16 cellular contexts compared by ENCODE assay signal in the genomic region with DNA sequence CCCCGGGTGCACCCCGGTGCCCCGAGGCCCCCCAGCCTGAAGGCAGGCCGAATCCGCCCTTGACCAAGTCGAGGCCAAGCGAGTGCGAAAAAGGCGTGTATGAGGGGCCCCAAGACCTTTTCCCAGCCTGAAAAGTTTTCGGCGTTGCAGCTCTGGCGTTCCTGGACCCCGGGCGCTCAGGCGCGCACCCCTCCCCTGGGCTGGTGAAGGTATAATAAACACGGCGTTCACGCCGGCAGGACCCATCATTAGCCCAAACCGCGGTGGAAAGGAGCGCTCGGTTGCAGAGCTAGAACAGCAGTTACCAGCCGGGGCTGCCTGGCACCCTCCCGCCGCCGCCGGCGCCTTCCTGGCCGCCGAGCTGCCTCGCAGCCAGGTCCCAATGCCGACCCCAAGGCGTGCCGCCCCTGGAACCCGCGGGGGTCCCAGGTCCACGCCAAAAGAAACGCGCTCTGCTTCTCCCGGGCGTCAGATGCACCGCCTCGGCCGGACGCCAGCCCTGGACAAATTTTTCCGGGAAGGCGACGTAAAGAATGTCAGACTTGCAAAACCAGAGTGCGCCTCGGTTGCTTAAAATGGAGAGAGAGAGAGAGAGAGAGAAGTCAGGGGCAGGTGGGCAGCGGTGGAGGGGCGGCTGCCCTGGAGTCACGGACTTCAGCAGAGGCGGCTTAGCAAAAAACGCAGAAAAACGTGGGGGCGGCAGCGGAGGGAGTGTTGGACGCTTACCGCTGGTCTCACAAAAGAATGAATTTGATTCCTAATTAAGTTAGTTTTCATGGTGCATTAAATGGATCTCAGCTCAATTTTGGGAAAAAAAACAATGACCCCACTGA. TPM values are rescaled to one million over a fixed set of nuclear protein-coding genes. Genes with fewer than 3 reads are reported as not detected.
DNase-seq lines count a peak whose midpoint lies in the region; ATAC-seq and TF ChIP-seq lines count a peak whose summit lies in the region.
"Had no signal": no experiment of that assay in that cellular context is flagged by ENCODE, and none has a peak within 500 bp of the region (broad histone marks: within the 10 kb centered on the region; RNA-seq: fewer than 3 reads in every experiment).

No MANE protein-coding gene starts in this region.

- ATAC-seq in thoracic aorta (ENCODE audit: insufficient number of reproducible peaks, low FRiP score, low read depth) (no peak), HG03378 (IDR thresholded peaks at IDR 0.05; ENCODE audit: unreplicated experiment) (no peak), HG03571 (IDR thresholded peaks at IDR 0.05; ENCODE audit: unreplicated experiment) (no peak)
- ATAC-seq: right cardiac atrium had no signal

- peak overlapping the region; percentile 56 to 90 for H3K18ac ChIP-seq in mesenchymal stem cell (ENCODE audit: low read depth in 1 of 2, low read length in 2 of 2)

- peak overlapping the region; percentile 19 for H3K4me3 ChIP-seq in colonic mucosa
- H3K4me3 ChIP-seq in mesenchymal stem cell (ENCODE audit: insufficient read depth in 1 of 2, low read depth in 1 of 2, low read length in 2 of 2): no peak overlapping the region
- peak overlapping the region; percentile 49 for H3K4me3 ChIP-seq in thoracic aorta

- peak overlapping the region; percentile 13 to 63 for H3K9ac ChIP-seq in colonic mucosa (ENCODE audit: low read depth in 2 of 2, low read length in 2 of 2)
- no peak overlapping the region for H3K9ac ChIP-seq in mesenchymal stem cell (ENCODE audit: low read length)

- H3K27me3 ChIP-seq in colonic mucosa (peaks cover 81% of the 10 kb centered on the region), mesenchymal stem cell (ENCODE audit: control insufficient read depth in 1 of 2, insufficient read depth in 1 of 2, low read length in 2 of 2) (peaks cover 93 to 96% of the 10 kb centered on the region in 2 experiments), thoracic aorta (replicated peaks; ENCODE audit: insufficient read depth) (peaks cover 46% of the 10 kb centered on the region)

- H2AK5ac ChIP-seq in mesenchymal stem cell (ENCODE audit: low read length, severe bottlenecking): no peak overlapping the region

- H3K4ac ChIP-seq in mesenchymal stem cell (ENCODE audit: low read depth in 1 of 2, low read length in 2 of 2): peak overlapping the region; percentile 93 to 97

- H2BK15ac ChIP-seq in mesenchymal stem cell (ENCODE audit: low read depth, poor library complexity, severe bottlenecking): peak overlapping the region; percentile 15

- H2BK120ac ChIP-seq in mesenchymal stem cell (ENCODE audit: low read depth, low read length): peak overlapping the region; percentile 97

- H2BK5ac ChIP-seq in mesenchymal stem cell (ENCODE audit: low read depth, low read length, poor library complexity, severe bottlenecking): no peak overlapping the region

- peak overlapping the region; percentile 17 to 86 for H3K14ac ChIP-seq in mesenchymal stem cell (ENCODE audit: low read length in 2 of 2)

- intact Hi-C loops in colonic mucosa (cut with DNase I): no loop called here

- no peak for TF ChIP-seq CTCF in colonic mucosa (IDR thresholded peaks at IDR 0.05)
- TF ChIP-seq CTCF in thoracic aorta (IDR thresholded peaks at IDR 0.05): no peak

- WGBS in mesenchymal stem cell: 4% methylated on average over 62 of the region's 62 CpGs

- H3K4me1 ChIP-seq in colonic mucosa: no peaks in the 10 kb centered on the region
- H3K4me1 ChIP-seq in mesenchymal stem cell (ENCODE audit: control insufficient read depth, insufficient read depth, low read depth, low read length): peaks cover 6% of the 10 kb centered on the region
- H3K4me1 ChIP-seq in thoracic aorta (ENCODE audit: control insufficient read depth in 1 of 2, low read depth in 2 of 2): peaks cover 11 to 13% of the 10 kb centered on the region in 2 donors

- peak overlapping the region; percentile 91 for H3K27ac ChIP-seq in colonic mucosa
- no peak overlapping the region for H3K27ac ChIP-seq in mesenchymal stem cell (ENCODE audit: low read length, poor library complexity, severe bottlenecking)
- no peak overlapping the region for H3K27ac ChIP-seq in thoracic aorta
- H3K27ac ChIP-seq: 22Rv1, VCaP had no signal

- peak overlapping the region; percentile 94 for H4K8ac ChIP-seq in mesenchymal stem cell (ENCODE audit: low read length)

- peak overlapping the region; percentile 47 to 59 for H2BK12ac ChIP-seq in mesenchymal stem cell (ENCODE audit: low read length in 2 of 2)

- peak overlapping the region; percentile 40 for H3K4me2 ChIP-seq in mesenchymal stem cell (ENCODE audit: low read length, poor library complexity, severe bottlenecking)

- H3K79me1 ChIP-seq in mesenchymal stem cell (replicated peaks; ENCODE audit: low read length, poor library complexity, severe bottlenecking): no peaks in the 10 kb centered on the region

- H3K36me3 ChIP-seq in colonic mucosa (no peaks in the 10 kb centered on the region), mesenchymal stem cell (ENCODE audit: control insufficient read depth in 1 of 2, insufficient read depth in 2 of 2, low read depth in 1 of 2, low read length in 2 of 2) (no peaks in the 10 kb centered on the region), thoracic aorta (no peaks in the 10 kb centered on the region)

- H2AFZ ChIP-seq in mesenchymal stem cell (ENCODE audit: low read depth, low read length): no peak overlapping the region

- peak overlapping the region; percentile 96 for H4K91ac ChIP-seq in mesenchymal stem cell (ENCODE audit: low read length)

- DNase-seq in NCI-H1105 treated with DMSO at 0.1 percent for 48 hours (lab: John Stamatoyannopoulos, UW) (peak; percentile 3), NCI-H1105 (lab: John Stamatoyannopoulos, UW) (no peak), colonic mucosa (no peak), mesenchymal stem cell (peak; percentile 59), thoracic aorta (ENCODE audit: low spot score) (no peak), middle frontal gyrus (ENCODE audit: extremely low spot score, low spot score) (no peak)
- DNase-seq: activated T-cell treated with anti-CD3 and anti-CD28 coated beads, Interleukin-2, amount 50 U/mL, for 24 hours; KG1; NCI-H1694 treated with DMSO at 0.1 percent for 48 hours; NCI-H526 treated with DMSO at 0.1 percent for 48 hours; right cardiac atrium had no signal

- H3K23ac ChIP-seq in mesenchymal stem cell (ENCODE audit: low read length in 2 of 2): peak overlapping the region in 1 of 2 experiments; percentile 2

- H3K9me3 ChIP-seq in colonic mucosa (no peaks in the 10 kb centered on the region), mesenchymal stem cell (ENCODE audit: control insufficient read depth, low read length) (no peaks in the 10 kb centered on the region), thoracic aorta (no peaks in the 10 kb centered on the region)

RNA-seq across cellular contexts. Expression of gene FOXF1, which starts 11.4 kb away (rescaled TPM):
- 10 to 100 TPM in 1 of 2 donors, 1 to 10 TPM in 1; 6.3 to 12.1 TPM for total RNA-seq in colonic mucosa
- 145 TPM for polyA plus RNA-seq in mesenchymal stem cell (2013, experiment 1 of 2)
- polyA plus RNA-seq in mesenchymal stem cell (2013, experiment 2 of 2): 149 TPM
- 1 to 10 TPM in 1 of 2 donors, not detected in 1; 4.1 TPM for total RNA-seq in thoracic aorta
- total RNA-seq: myocyte had no signal

RNA-seq across cellular contexts. Expression of gene MTHFSD, which starts 56.2 kb away (rescaled TPM):
- 10 to 100 TPM; 15.4 to 23.7 TPM for total RNA-seq in colonic mucosa
- 8.3 TPM for polyA plus RNA-seq in mesenchymal stem cell (2013, experiment 1 of 2)
- polyA plus RNA-seq in mesenchymal stem cell (2013, experiment 2 of 2): 6.8 TPM
- total RNA-seq in thoracic aorta: 10 to 100 TPM; 25.0 to 30.8 TPM

Comparison
In these comparisons a context has a peak if more than half of its experiments do, and no peak if none do; other contexts are left out.
1. DNase-seq: peak in NCI-H1105 treated with DMSO at 0.1 percent for 48 hours (single experiment) and mesenchymal stem cell (single experiment); none in NCI-H1105 (single experiment), colonic mucosa (single experiment), thoracic aorta (single experiment) and middle frontal gyrus (single experiment).
2. H3K4me3 ChIP-seq: peak in colonic mucosa (single experiment) and thoracic aorta (single experiment); none in mesenchymal stem cell (0 of 2).